In genomic region chr7:5413449-5413786, GRCh38 we compare ENCODE assay signal across 20 cellular contexts. TPM values are rescaled to one million over a fixed set of nuclear protein-coding genes. Genes with fewer than 3 reads are reported as not detected.
DNase-seq lines count a peak whose midpoint lies in the region; ATAC-seq, FAIRE-seq and TF ChIP-seq lines count a peak whose summit lies in the region.
"Had no signal": no experiment of that assay in that cellular context is flagged by ENCODE, and none has a peak within 500 bp of the region (broad histone marks: within the 10 kb centered on the region; RNA-seq: fewer than 3 reads in every experiment).

No MANE protein-coding gene starts in this region.

- peaks cover 51% of the 10 kb centered on the region for H3K4me1 Mint-ChIP-seq in HFFc6 (ENCODE audit: low read depth)
- H3K4me1 Mint-ChIP-seq in dendritic cell treated with granulocyte-macrophage colony-stimulating factor and Interleukin-4, amounts not matched to agents 40 ng/mL and 50 ng/mL, for 4 days (ENCODE audit: low read depth), result peaks cover 68% of the 10 kb centered on the region
- peaks cover 33% of the 10 kb centered on the region for H3K4me1 Mint-ChIP-seq in neural progenitor cell

- H3K4me3 ChIP-seq in neural progenitor cell, result no peak overlapping the region
- H3K4me3 ChIP-seq in thoracic aorta, result no peak overlapping the region
- no peak overlapping the region for H3K4me3 ChIP-seq in colonic mucosa
- H3K4me3 ChIP-seq in mucosa of descending colon, result no peak overlapping the region
- H3K4me3 ChIP-seq: SJSA1 had no signal

- H3K27ac Mint-ChIP-seq in HFFc6 (peak overlapping the region; percentile 69), neural progenitor cell (no peak overlapping the region)
- H3K27ac Mint-ChIP-seq in dendritic cell treated with granulocyte-macrophage colony-stimulating factor and Interleukin-4, amounts not matched to agents 40 ng/mL and 50 ng/mL, for 4 days, result peak overlapping the region; percentile 40
- H3K27ac Mint-ChIP-seq: stimulated activated naive CD8-positive, alpha-beta T cell treated with anti-CD3 and anti-CD28 coated beads, Interleukin-15, Interleukin-2, amounts not matched to agents 100 ng/mL and 50 ng/mL, for 24 hours had no signal

- H3K27me3 Mint-ChIP-seq in HFFc6 (ENCODE audit: insufficient read depth) (peaks cover 2% of the 10 kb centered on the region; the same call in 1 of the 2 replicates), neural progenitor cell (ENCODE audit: insufficient read depth, low read depth) (peaks cover 12% of the 10 kb centered on the region)
- H3K27me3 Mint-ChIP-seq in dendritic cell treated with granulocyte-macrophage colony-stimulating factor and Interleukin-4, amounts not matched to agents 40 ng/mL and 50 ng/mL, for 4 days, result no peaks in the 10 kb centered on the region

- H2AFZ ChIP-seq in neural progenitor cell (replicated peaks), result no peak overlapping the region

- peaks cover 22% of the 10 kb centered on the region for H3K79me2 ChIP-seq in neural progenitor cell (ENCODE audit: low read depth)

- ATAC-seq in thoracic aorta (ENCODE audit: insufficient number of reproducible peaks, low FRiP score, low read depth), result no peak
- ATAC-seq in mucosa of descending colon, result no peak

- H3K9ac ChIP-seq in neural progenitor cell, result no peak overlapping the region
- H3K9ac ChIP-seq in colonic mucosa (ENCODE audit: low read depth in 2 of 2, low read length in 2 of 2), result peak overlapping the region in 1 of 2 donors; percentile 43
- H3K9ac ChIP-seq: KMS-11 had no signal

- H3K27me3 ChIP-seq in neural progenitor cell, result peaks cover 50% of the 10 kb centered on the region
- no peaks in the 10 kb centered on the region for H3K27me3 ChIP-seq in thoracic aorta (replicated peaks; ENCODE audit: insufficient read depth)
- no peaks in the 10 kb centered on the region for H3K27me3 ChIP-seq in colonic mucosa
- H3K27me3 ChIP-seq: SJSA1 had no signal

- DNase-seq in HFFc6 (no peak), neural progenitor cell (ENCODE audit: low spot score) (no peak), thoracic aorta (ENCODE audit: low spot score) (no peak), foreskin melanocyte (no peak), colonic mucosa (no peak), mucosa of descending colon (no peak), HTR-8/SVneo (ENCODE audit: insufficient read length, low spot score) (no peak)
- DNase-seq: activated CD4-positive, alpha-beta T cell treated with anti-CD3 and anti-CD28 coated beads for 1 hour; activated effector memory CD4-positive, alpha-beta T cell treated with anti-CD3 and anti-CD28 coated beads, Interleukin-2, amount 50 U/mL, for 16 hours; DMS 273 treated with DMSO at 0.1 percent for 48 hours; kidney glomerular epithelial cell; NCI-H1092 treated with DMSO at 0.1 percent for 48 hours; NCI-H526 treated with DMSO at 0.1 percent for 48 hours; posterior cingulate gyrus; stimulated activated CD4-positive, alpha-beta T cell treated with anti-CD3 and anti-CD28 coated beads, Interleukin-15, amount 100 ng/mL, for 24 hours had no signal

- no peak overlapping the region for H3K4me2 ChIP-seq in neural progenitor cell
- H3K4me2 ChIP-seq: KMS-11 had no signal

- H3K36me3 ChIP-seq in neural progenitor cell (no peaks in the 10 kb centered on the region), thoracic aorta (peaks cover 5% of the 10 kb centered on the region), colonic mucosa (no peaks in the 10 kb centered on the region), mucosa of descending colon (ENCODE audit: low read depth) (no peaks in the 10 kb centered on the region)

- H3K4me3 Mint-ChIP-seq in HFFc6 (no peak overlapping the region), neural progenitor cell (peak overlapping the region; percentile 51)
- no peak overlapping the region for H3K4me3 Mint-ChIP-seq in dendritic cell treated with granulocyte-macrophage colony-stimulating factor and Interleukin-4, amounts not matched to agents 40 ng/mL and 50 ng/mL, for 4 days
- H3K4me3 Mint-ChIP-seq: stimulated activated naive CD8-positive, alpha-beta T cell treated with anti-CD3 and anti-CD28 coated beads, Interleukin-15, Interleukin-2, amounts not matched to agents 100 ng/mL and 50 ng/mL, for 24 hours had no signal

- H4K20me1 ChIP-seq in neural progenitor cell (ENCODE audit: low read depth), result peaks cover 85% of the 10 kb centered on the region

- no peak for FAIRE-seq in HTR-8/SVneo (lab: Jason Lieb, UNC)
- FAIRE-seq: GM18507 had no signal

- H3K27ac ChIP-seq in neural progenitor cell (no peak overlapping the region), thoracic aorta (peak overlapping the region; percentile 20 to 53), colonic mucosa (no peak overlapping the region)
- H3K27ac ChIP-seq: KMS-11, SJSA1 had no signal

- TF ChIP-seq CTCF in HFFc6 (IDR thresholded peaks at IDR 0.05), result no peak
- no peak for TF ChIP-seq CTCF in neural progenitor cell (IDR thresholded peaks at IDR 0.05)
- TF ChIP-seq CTCF in thoracic aorta (IDR thresholded peaks at IDR 0.05), result no peak
- TF ChIP-seq CTCF in colonic mucosa (IDR thresholded peaks at IDR 0.05), result no peak
- TF ChIP-seq CTCF in mucosa of descending colon (IDR thresholded peaks at IDR 0.05), result no peak

- intact Hi-C loops in dendritic cell treated with granulocyte-macrophage colony-stimulating factor and Interleukin-4, amounts not matched to agents 40 ng/mL and 50 ng/mL, for 4 days (cut with micrococcal nuclease), result no loop called here
- intact Hi-C loops in colonic mucosa (cut with DNase I) (no loop called here), mucosa of descending colon (cut with DNase I, micrococcal nuclease) (no loop called here)

- H3K36me3 Mint-ChIP-seq in HFFc6 (ENCODE audit: low read depth) (peaks cover 21% of the 10 kb centered on the region), neural progenitor cell (peaks cover 35% of the 10 kb centered on the region)
- peaks cover 73% of the 10 kb centered on the region for H3K36me3 Mint-ChIP-seq in dendritic cell treated with granulocyte-macrophage colony-stimulating factor and Interleukin-4, amounts not matched to agents 40 ng/mL and 50 ng/mL, for 4 days (ENCODE audit: low read depth)

- H3K9me3 ChIP-seq in neural progenitor cell (ENCODE audit: low read depth), result no peaks in the 10 kb centered on the region
- H3K9me3 ChIP-seq in thoracic aorta, result no peaks in the 10 kb centered on the region
- H3K9me3 ChIP-seq in colonic mucosa, result no peaks in the 10 kb centered on the region
- no peaks in the 10 kb centered on the region for H3K9me3 ChIP-seq in mucosa of descending colon
- H3K9me3 ChIP-seq: SJSA1 had no signal

- peaks cover 11% of the 10 kb centered on the region for H3K4me1 ChIP-seq in neural progenitor cell
- peaks cover 20 to 69% of the 10 kb centered on the region in 2 donors for H3K4me1 ChIP-seq in thoracic aorta (ENCODE audit: control insufficient read depth in 1 of 2, low read depth in 2 of 2)
- H3K4me1 ChIP-seq in colonic mucosa, result peaks cover 15% of the 10 kb centered on the region
- H3K4me1 ChIP-seq in mucosa of descending colon (ENCODE audit: low read depth), result peaks cover 31% of the 10 kb centered on the region

- H3F3A ChIP-seq in neural progenitor cell (ENCODE audit: low read depth), result peaks cover 26% of the 10 kb centered on the region

- H3K9me3 Mint-ChIP-seq in HFFc6 (no peaks in the 10 kb centered on the region; the same call in 1 of the 2 replicates), neural progenitor cell (peaks cover 12% of the 10 kb centered on the region)
- no peaks in the 10 kb centered on the region for H3K9me3 Mint-ChIP-seq in dendritic cell treated with granulocyte-macrophage colony-stimulating factor and Interleukin-4, amounts not matched to agents 40 ng/mL and 50 ng/mL, for 4 days
- H3K9me3 Mint-ChIP-seq: stimulated activated naive CD8-positive, alpha-beta T cell treated with anti-CD3 and anti-CD28 coated beads, Interleukin-15, Interleukin-2, amounts not matched to agents 100 ng/mL and 50 ng/mL, for 24 hours had no signal

RNA-seq across cellular contexts. Expression of gene TNRC18, which starts 10.2 kb away (rescaled TPM):
- 10 to 100 TPM; 70.6 to 87.1 (median 79.9) TPM for total RNA-seq in HFFc6 (2021; fragmentation: NEBNext Ultra II Directional; extraction: Animal tissue kit (Norgen Biotek cat#: 25700))
- 16.1 and 27.2 TPM in 2 replicates for total RNA-seq in neural progenitor cell (ENCODE audit: low replicate concordance)
- 100 to 1,000 TPM; 182 to 244 TPM for total RNA-seq in thoracic aorta
- 10 to 100 TPM; 84.0 to 90.9 TPM for total RNA-seq in colonic mucosa
- 100 to 1,000 TPM in 2 of 3 donors, 10 to 100 TPM in 1; 94.0 to 170 (median 112) TPM for total RNA-seq in mucosa of descending colon

Comparison
In these comparisons a context has a peak if more than half of its experiments do, and no peak if none do; other contexts are left out.
1. H3K27ac ChIP-seq: peak in thoracic aorta (2 of 2); none in neural progenitor cell (single experiment) and colonic mucosa (single experiment).